14 cellular contexts compared by ENCODE assay signal in genomic region chr7:3067193-3067592, GRCh38. TPM values are rescaled to one million over a fixed set of nuclear protein-coding genes. Genes with fewer than 3 reads are reported as not detected.
DNase-seq lines count a peak whose midpoint lies in the region; ATAC-seq and TF ChIP-seq lines count a peak whose summit lies in the region.
"Had no signal": no experiment of that assay in that cellular context is flagged by ENCODE, and none has a peak within 500 bp of the region (broad histone marks: within the 10 kb centered on the region; RNA-seq: fewer than 3 reads in every experiment).

No MANE protein-coding gene starts in this region.

- intact Hi-C loops in ascending aorta (cut with DNase I), result loop anchor here (5.0 kb wide), 1 partner anchor 235 kb away; the partner anchor contains the start of gene SDK1

- H3K9me3 ChIP-seq in ascending aorta, result no peaks in the 10 kb centered on the region

- H3K27ac ChIP-seq in ascending aorta, result peak overlapping the region in 1 of 2 donors; percentile 60
- H3K27ac ChIP-seq: hepatocyte had no signal

- H3K27ac Mint-ChIP-seq in activated naive CD8-positive, alpha-beta T cell, result peak overlapping the region; percentile 55
- H3K27ac Mint-ChIP-seq in endothelial cell (ENCODE audit: unreplicated experiment), result no peak overlapping the region

- no peaks in the 10 kb centered on the region for H3K27me3 Mint-ChIP-seq in activated naive CD8-positive, alpha-beta T cell
- no peaks in the 10 kb centered on the region for H3K27me3 Mint-ChIP-seq in endothelial cell (ENCODE audit: unreplicated experiment)

- H3K36me3 ChIP-seq in ascending aorta, result no peaks in the 10 kb centered on the region

- H3K36me3 Mint-ChIP-seq in activated naive CD8-positive, alpha-beta T cell, result peaks cover 8% of the 10 kb centered on the region
- peaks cover 11% of the 10 kb centered on the region for H3K36me3 Mint-ChIP-seq in endothelial cell (ENCODE audit: low read depth, unreplicated experiment)

- peaks cover 86% of the 10 kb centered on the region for H3K4me1 Mint-ChIP-seq in activated naive CD8-positive, alpha-beta T cell (ENCODE audit: low read depth)
- H3K4me1 Mint-ChIP-seq in endothelial cell (ENCODE audit: unreplicated experiment), result no peaks in the 10 kb centered on the region

- peak; percentile 25 for DNase-seq in activated CD8-positive, alpha-beta memory T cell treated with anti-CD3 and anti-CD28 coated beads, Interleukin-2, amount 50 U/mL, for 4 hours
- no peak for DNase-seq in activated CD8-positive, alpha-beta memory T cell treated with anti-CD3 and anti-CD28 coated beads, Interleukin-2, amount 50 U/mL, for 48 hours
- DNase-seq in stimulated activated CD8-positive, alpha-beta memory T cell treated with anti-CD3 and anti-CD28 coated beads, Interleukin-15, amount 100 ng/mL, for 48 hours (ENCODE audit: low read depth in 2 of 2), result peak; percentile 24 to 25
- no peak for DNase-seq in ascending aorta (ENCODE audit: low spot score in 2 of 2)
- DNase-seq in endothelial cell (ENCODE audit: low spot score), result no peak
- DNase-seq: caudate nucleus, DMS53, HCEC 1CT, NCI-H1092, NCI-H510A treated with DMSO at 0.1 percent for 48 hours had no signal

- H3K9me3 Mint-ChIP-seq in activated naive CD8-positive, alpha-beta T cell (ENCODE audit: low read depth), result peaks cover 5% of the 10 kb centered on the region
- no peaks in the 10 kb centered on the region for H3K9me3 Mint-ChIP-seq in endothelial cell (ENCODE audit: unreplicated experiment)

- ATAC-seq in HG03432 (IDR thresholded peaks at IDR 0.05; ENCODE audit: unreplicated experiment), result peak; percentile 34
- ATAC-seq in GM21825 (IDR thresholded peaks at IDR 0.05; ENCODE audit: unreplicated experiment), result no peak

- H3K4me3 ChIP-seq in ascending aorta, result no peak overlapping the region
- H3K4me3 ChIP-seq: hepatocyte had no signal

- no peak for TF ChIP-seq CTCF in ascending aorta (IDR thresholded peaks at IDR 0.05)
- no peak for TF ChIP-seq CTCF in endothelial cell (IDR thresholded peaks at IDR 0.05; ENCODE audit: unreplicated experiment)

- H3K4me1 ChIP-seq in ascending aorta, result peaks cover 0 to 8% of the 10 kb centered on the region in 2 donors

- no peaks in the 10 kb centered on the region for H3K27me3 ChIP-seq in ascending aorta
- H3K27me3 ChIP-seq: hepatocyte had no signal

- peak overlapping the region; percentile 38 for H3K4me3 Mint-ChIP-seq in activated naive CD8-positive, alpha-beta T cell
- H3K4me3 Mint-ChIP-seq in endothelial cell (ENCODE audit: unreplicated experiment), result no peak overlapping the region

RNA-seq across cellular contexts. Expression of gene CARD11, which starts 23.5 kb away (rescaled TPM):
- total RNA-seq in ascending aorta (0.64 TPM), endothelial cell (ENCODE audit: unreplicated experiment) (3.9 TPM)

Comparison
In these comparisons a context has a peak if more than half of its experiments do, and no peak if none do; other contexts are left out.
1. DNase-seq: peak in activated CD8-positive, alpha-beta memory T cell treated with anti-CD3 and anti-CD28 coated beads, Interleukin-2, amount 50 U/mL, for 4 hours (single experiment) and stimulated activated CD8-positive, alpha-beta memory T cell treated with anti-CD3 and anti-CD28 coated beads, Interleukin-15, amount 100 ng/mL, for 48 hours (2 of 2); none in activated CD8-positive, alpha-beta memory T cell treated with anti-CD3 and anti-CD28 coated beads, Interleukin-2, amount 50 U/mL, for 48 hours (single experiment), ascending aorta (0 of 2) and endothelial cell (single experiment).